In the genomic region with DNA sequence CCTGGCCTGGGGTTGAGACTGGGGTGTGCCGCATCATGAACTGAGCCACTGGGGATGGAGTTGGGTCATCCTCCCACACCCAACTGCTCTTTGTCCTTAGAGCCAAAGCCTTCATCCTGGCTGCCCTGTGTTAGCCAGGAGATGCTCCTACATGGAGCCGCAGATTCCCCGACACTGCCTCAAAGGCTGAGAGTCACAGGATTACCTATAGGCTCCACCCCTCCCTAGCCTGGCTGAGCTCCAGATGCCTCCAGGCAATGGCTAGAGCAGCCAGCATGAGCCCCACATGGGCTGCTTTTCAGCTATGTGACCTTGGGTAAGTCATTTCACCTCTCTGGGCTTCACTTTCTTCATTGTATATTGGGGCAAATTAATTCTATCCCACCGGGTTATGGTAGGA, we compare ENCODE assay signal across 26 cellular contexts.
"Had no signal": no experiment of that assay in that cellular context is flagged by ENCODE, and none has a peak within 500 bp of the region (broad histone marks: within the 10 kb centered on the region; RNA-seq: fewer than 3 reads in every experiment).

No MANE protein-coding gene starts in this region.

- H3K79me2 ChIP-seq: parathyroid adenoma had no signal

- H3K36me3 Mint-ChIP-seq: memory B cell; mesothelial cell of epicardium; naive B cell; natural killer cell treated with Interleukin-12 subunit alpha and Interleukin-12 subunit beta and Interleukin-15 and Interleukin-18, amount 100 ng/mL, for 72 hours had no signal

- DNase-seq: dermis blood vessel endothelial cell; effector memory CD4-positive, alpha-beta T cell; heart left ventricle; hippocampal formation; left ventricle myocardium superior; lower lobe of right lung; mucosa of descending colon; naive B cell; right lobe of liver; small intestine; stimulated activated CD4-positive, alpha-beta T cell treated with anti-CD3 and anti-CD28 coated beads, Interleukin-15, amount 100 ng/mL, for 24 hours; stimulated activated CD4-positive, alpha-beta T cell treated with anti-CD3 and anti-CD28 coated beads, Interleukin-2, amount 100 ng/mL, for 48 hours; stimulated activated naive CD4-positive, alpha-beta T cell; stimulated activated naive CD8-positive, alpha-beta T cell treated with anti-CD3 and anti-CD28 coated beads, Interleukin-15, amount 100 ng/mL, for 72 hours; trophoblast cell had no signal

- H2AFZ ChIP-seq: parathyroid adenoma had no signal

- H3K27ac ChIP-seq: coronary artery, esophagus muscularis mucosa, foreskin keratinocyte, gastroesophageal sphincter, heart left ventricle, lower lobe of right lung, parathyroid adenoma, right lobe of liver, suprapubic skin had no signal

- H3K9me3 Mint-ChIP-seq: memory B cell; mesothelial cell of epicardium; natural killer cell treated with Interleukin-12 subunit alpha and Interleukin-12 subunit beta and Interleukin-15 and Interleukin-18, amount 100 ng/mL, for 72 hours; stimulated activated naive CD8-positive, alpha-beta T cell treated with anti-CD3 and anti-CD28 coated beads, Interleukin-15, amount 100 ng/mL, for 72 hours had no signal

- H3K4me1 Mint-ChIP-seq: memory B cell; mesothelial cell of epicardium; neural crest cell; stimulated activated naive CD8-positive, alpha-beta T cell treated with anti-CD3 and anti-CD28 coated beads, Interleukin-15, amount 100 ng/mL, for 72 hours had no signal

- ATAC-seq: foreskin keratinocyte; gastroesophageal sphincter; heart left ventricle; left ventricle myocardium superior; lower lobe of right lung; mucosa of descending colon; natural killer cell treated with Interleukin-12 subunit alpha and Interleukin-12 subunit beta and Interleukin-15 and Interleukin-18, amount 100 ng/mL, for 72 hours; right lobe of liver; stimulated activated naive CD8-positive, alpha-beta T cell treated with anti-CD3 and anti-CD28 coated beads, Interleukin-15, amount 100 ng/mL, for 72 hours had no signal

- H3K4me3 Mint-ChIP-seq: memory B cell; mesothelial cell of epicardium; naive B cell; natural killer cell treated with Interleukin-12 subunit alpha and Interleukin-12 subunit beta and Interleukin-15 and Interleukin-18, amount 100 ng/mL, for 72 hours; neural crest cell; stimulated activated naive CD8-positive, alpha-beta T cell treated with anti-CD3 and anti-CD28 coated beads, Interleukin-15, amount 100 ng/mL, for 72 hours had no signal

- H3K27me3 ChIP-seq: right lobe of liver had no signal

- H3K4me3 ChIP-seq: coronary artery, esophagus muscularis mucosa, gastroesophageal sphincter, heart left ventricle, lower lobe of right lung, mucosa of descending colon, right lobe of liver, suprapubic skin had no signal

- H3K9me3 ChIP-seq: esophagus muscularis mucosa, gastroesophageal sphincter, heart left ventricle, lower lobe of right lung, mucosa of descending colon, right lobe of liver, suprapubic skin had no signal

- H3K27ac Mint-ChIP-seq: memory B cell; mesothelial cell of epicardium; natural killer cell treated with Interleukin-12 subunit alpha and Interleukin-12 subunit beta and Interleukin-15 and Interleukin-18, amount 100 ng/mL, for 72 hours; progenitor cell of endocrine pancreas; stimulated activated naive CD8-positive, alpha-beta T cell treated with anti-CD3 and anti-CD28 coated beads, Interleukin-15, amount 100 ng/mL, for 72 hours had no signal

- H3K36me3 ChIP-seq: esophagus muscularis mucosa, gastroesophageal sphincter, heart left ventricle, lower lobe of right lung, right lobe of liver, suprapubic skin had no signal

- H3K4me1 ChIP-seq: esophagus muscularis mucosa, foreskin keratinocyte, gastroesophageal sphincter, heart left ventricle, lower lobe of right lung, parathyroid adenoma, right lobe of liver, suprapubic skin had no signal

- H3K9ac ChIP-seq: parathyroid adenoma had no signal
